Comparison of ENCODE assay signal across 11 cellular contexts in the genomic region with DNA sequence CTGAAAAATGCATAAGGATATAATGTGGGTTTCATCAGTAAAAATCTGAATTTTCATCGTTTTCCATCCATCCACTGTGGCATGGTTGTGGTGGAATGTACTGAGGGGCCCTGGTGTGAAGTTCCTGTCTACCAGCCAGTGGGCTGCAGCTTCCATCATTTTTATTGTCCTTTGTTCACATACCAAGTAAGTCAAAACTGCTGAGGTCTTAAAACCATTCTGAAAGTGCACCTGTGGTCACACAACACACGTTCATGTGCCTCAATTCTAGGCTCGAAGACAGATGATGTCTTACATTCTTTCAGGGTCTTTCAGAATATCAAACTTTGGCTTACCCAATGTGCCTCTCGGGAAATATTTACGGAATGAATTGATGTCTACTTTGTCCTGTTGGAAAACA. TPM values are rescaled to one million over a fixed set of nuclear protein-coding genes. Genes with fewer than 3 reads are reported as not detected.
"Had no signal": no experiment of that assay in that cellular context is flagged by ENCODE, and none has a peak within 500 bp of the region (broad histone marks: within the 10 kb centered on the region; RNA-seq: fewer than 3 reads in every experiment).

No MANE protein-coding gene starts in this region.

RNA-seq across cellular contexts. Expression of a gene that starts 6.2 kb away (rescaled TPM):
- polyA plus RNA-seq: endothelial cell of umbilical vein, esophagus, fibroblast of lung, foreskin keratinocyte, heart left ventricle, hepatocyte, immature natural killer cell, liver, lung, mammary epithelial cell had no signal

RNA-seq across cellular contexts. Expression of a gene that starts 33.9 kb away (rescaled TPM):
- polyA plus RNA-seq: endothelial cell of umbilical vein; esophagus; fibroblast of lung; foreskin keratinocyte; heart left ventricle; hepatocyte; immature natural killer cell; liver; lung; mammary epithelial cell; naive thymus-derived CD4-positive, alpha-beta T cell had no signal

RNA-seq across cellular contexts. Expression of a gene that starts 36.4 kb away (rescaled TPM):
- polyA plus RNA-seq: endothelial cell of umbilical vein; esophagus; fibroblast of lung; foreskin keratinocyte; heart left ventricle; hepatocyte; immature natural killer cell; liver; lung; mammary epithelial cell; naive thymus-derived CD4-positive, alpha-beta T cell had no signal

RNA-seq across cellular contexts. Expression of a gene that starts 49.1 kb away (rescaled TPM):
- polyA plus RNA-seq: endothelial cell of umbilical vein; esophagus; fibroblast of lung; foreskin keratinocyte; heart left ventricle; hepatocyte; immature natural killer cell; liver; lung; mammary epithelial cell; naive thymus-derived CD4-positive, alpha-beta T cell had no signal
